8 cellular contexts compared by ENCODE assay signal in the genomic region with DNA sequence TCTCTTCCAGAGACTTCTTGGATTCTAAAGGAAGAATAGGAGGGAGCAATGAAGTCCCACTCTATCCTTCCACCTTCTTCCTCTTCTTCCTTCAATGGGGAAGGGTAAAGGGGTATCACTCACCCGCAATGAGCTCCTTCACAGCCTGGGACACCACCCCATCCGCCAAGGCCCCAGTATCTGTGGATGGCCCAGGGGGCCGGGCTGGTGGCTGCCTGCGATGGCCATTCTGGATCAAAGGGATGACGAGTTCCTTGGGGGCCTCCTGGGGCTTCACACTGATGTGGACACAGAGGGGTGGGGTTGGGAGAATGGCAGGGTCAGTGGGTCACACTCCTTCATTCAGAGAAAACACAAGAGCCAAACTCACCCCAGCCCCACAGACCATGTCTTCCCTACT. TPM values are rescaled to one million over a fixed set of nuclear protein-coding genes. Genes with fewer than 3 reads are reported as not detected.
DNase-seq lines count a peak whose midpoint lies in the region; ATAC-seq and TF ChIP-seq lines count a peak whose summit lies in the region.
"Had no signal": no experiment of that assay in that cellular context is flagged by ENCODE, and none has a peak within 500 bp of the region (broad histone marks: within the 10 kb centered on the region; RNA-seq: fewer than 3 reads in every experiment).

No MANE protein-coding gene starts in this region.

- H3K9me3 ChIP-seq in HAP-1 (no peaks in the 10 kb centered on the region), spleen (no peaks in the 10 kb centered on the region)

- ATAC-seq in HG03378 (IDR thresholded peaks at IDR 0.05; ENCODE audit: unreplicated experiment): no peak

- H3K4me1 ChIP-seq in HAP-1 (no peaks in the 10 kb centered on the region; the same call in 1 of the 2 replicates), spleen (peaks cover 0 to 26% (median 12%) of the 10 kb centered on the region in 6 donors)

- H3K27me3 Mint-ChIP-seq in glutamatergic neuron (ENCODE audit: unreplicated experiment): peaks cover 2% of the 10 kb centered on the region

- H3K4me3 ChIP-seq in HAP-1 (peak overlapping the region; percentile 98), WI38 (ENCODE audit: low read depth, low read length) (peak overlapping the region; percentile 81), spleen (peak overlapping the region in 7 of 8 donors; percentile 45 to 89 (median 63))

- peaks cover 26% of the 10 kb centered on the region for H3K36me3 ChIP-seq in HAP-1 (replicated peaks)
- H3K36me3 ChIP-seq in spleen: peaks cover 0 to 49% (median 16%) of the 10 kb centered on the region in 6 donors

- H3K4me1 Mint-ChIP-seq in glutamatergic neuron (ENCODE audit: low read depth, unreplicated experiment): peaks cover 5% of the 10 kb centered on the region

- H3K27me3 ChIP-seq in HAP-1 (ENCODE audit: low read depth) (no peaks in the 10 kb centered on the region), spleen (replicated peaks in 1 of 7) (no peaks in the 10 kb centered on the region)

- H3K4me3 Mint-ChIP-seq in glutamatergic neuron (ENCODE audit: unreplicated experiment): peak overlapping the region; percentile 96

- in situ Hi-C loops in HAP-1 (cut with MboI; ENCODE audit: low sequenced_read_pairs): no loop called here

- 80 to 95% (median 88%) methylated on average over 2 to 5 of the region's 5 CpGs for WGBS in spleen, 5 donors

- peak overlapping the region; percentile 87 for H3K27ac Mint-ChIP-seq in glutamatergic neuron (ENCODE audit: unreplicated experiment)

- DNase-seq in HAP-1 (ENCODE audit: low spot score in 2 of 2) (no peak), glutamatergic neuron (no peak), spleen (no peak), NCI-H526 treated with DMSO at 0.1 percent for 48 hours (lab: John Stamatoyannopoulos, UW) (no peak), putamen (ENCODE audit: low spot score) (no peak)
- DNase-seq: NCI-H1694 had no signal

- no peak for TF ChIP-seq POLR2A in spleen (IDR thresholded peaks at IDR 0.05)

- H3K36me3 Mint-ChIP-seq in glutamatergic neuron (ENCODE audit: unreplicated experiment): no peaks in the 10 kb centered on the region

- H3K9me3 Mint-ChIP-seq in glutamatergic neuron (ENCODE audit: unreplicated experiment): peaks cover 3% of the 10 kb centered on the region

- intact Hi-C loops in spleen (cut with DNase I; ENCODE audit: low total_unique reads): no loop called here

- H3K27ac ChIP-seq in spleen: no peak overlapping the region

- no peak for TF ChIP-seq CTCF in WI38 (IDR thresholded peaks at IDR 0.05; ENCODE audit: low read depth, low read length)
- no peak for TF ChIP-seq CTCF in glutamatergic neuron (IDR thresholded peaks at IDR 0.05; ENCODE audit: partially characterized antibody, unreplicated experiment)
- TF ChIP-seq CTCF in spleen (IDR thresholded peaks at IDR 0.05 in 8 of 11, conservative IDR thresholded peaks at IDR 0.05 in 3 of 11): no peak

RNA-seq across cellular contexts. Expression of gene GPKOW, which starts 1.0 kb away (rescaled TPM):
- 20.6 TPM for total RNA-seq in glutamatergic neuron (ENCODE audit: unreplicated experiment)
- 10 to 100 TPM; 17.6 to 23.9 (median 19.2) TPM for total RNA-seq in spleen
- polyA plus RNA-seq in spleen: 10 to 100 TPM in 2 of 3 donors, 1 to 10 TPM in 1; 8.7 to 15.3 (median 11.6) TPM

RNA-seq across cellular contexts. Expression of gene MAGIX, which starts 40.1 kb away (rescaled TPM):
- 2.7 TPM for total RNA-seq in glutamatergic neuron (ENCODE audit: unreplicated experiment)
- total RNA-seq in spleen: 1 to 10 TPM in 6 of 7 donors, under 1 TPM in 1; 0.89 to 4.3 (median 1.5) TPM
- polyA plus RNA-seq in spleen: 1 to 10 TPM in 2 of 3 donors, under 1 TPM in 1; 0.96 to 2.1 (median 1.3) TPM

RNA-seq across cellular contexts. Expression of gene WDR45, which starts 42.8 kb away (rescaled TPM):
- total RNA-seq in glutamatergic neuron (ENCODE audit: unreplicated experiment) (66.4 TPM), spleen (100 to 1,000 TPM in 1 of 7 donors, 10 to 100 TPM in 6; 59.3 to 123 (median 64.7) TPM)
- 100 to 1,000 TPM in 1 of 3 donors, 10 to 100 TPM in 2; 49.3 to 122 (median 95.4) TPM for polyA plus RNA-seq in spleen

RNA-seq across cellular contexts. Expression of gene PRAF2, which starts 48.7 kb away (rescaled TPM):
- total RNA-seq in glutamatergic neuron (ENCODE audit: unreplicated experiment) (41.5 TPM), spleen (10 to 100 TPM; 15.4 to 23.7 (median 18.9) TPM)
- 10 to 100 TPM; 15.9 to 17.9 (median 16.0) TPM for polyA plus RNA-seq in spleen

RNA-seq across cellular contexts. Expression of gene PLP2, which starts 49.2 kb away (rescaled TPM):
- total RNA-seq in glutamatergic neuron (ENCODE audit: unreplicated experiment) (12.2 TPM), spleen (100 to 1,000 TPM in 1 of 7 donors, 10 to 100 TPM in 6; 30.2 to 100 (median 52.6) TPM)
- 10 to 100 TPM; 48.8 to 77.1 (median 57.4) TPM for polyA plus RNA-seq in spleen
